1 cellular context compared by ENCODE assay signal in the genomic region with DNA sequence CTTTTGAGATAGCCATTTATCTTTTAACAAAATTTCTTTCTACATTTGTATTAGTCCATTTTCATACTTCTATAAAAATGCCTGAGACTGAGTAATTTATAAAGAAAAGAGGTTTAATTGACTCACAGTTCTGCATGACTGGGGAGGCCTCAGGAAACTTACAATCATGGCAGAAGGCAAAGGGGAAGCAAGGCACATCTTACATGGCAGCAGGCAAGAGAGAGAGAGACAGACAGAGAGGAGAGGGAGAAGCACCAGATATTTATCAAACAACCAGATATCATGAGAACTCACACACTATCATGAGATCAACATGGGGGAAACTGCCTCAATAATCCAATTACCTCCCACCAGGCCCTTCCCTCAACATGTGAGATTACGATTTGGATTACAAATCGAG. TPM values are rescaled to one million over a fixed set of nuclear protein-coding genes. Genes with fewer than 3 reads are reported as not detected.
"Had no signal": no experiment of that assay in that cellular context is flagged by ENCODE, and none has a peak within 500 bp of the region (broad histone marks: within the 10 kb centered on the region; RNA-seq: fewer than 3 reads in every experiment).

No MANE protein-coding gene starts in this region.

RNA-seq across cellular contexts. Expression of a gene that starts 23.2 kb away (rescaled TPM):
- polyA plus RNA-seq: GM12878 had no signal

RNA-seq across cellular contexts. Expression of a gene that starts 57.0 kb away (rescaled TPM):
- total RNA-seq: GM12878 had no signal
- polyA plus RNA-seq: GM12878 had no signal
